12 cellular contexts compared by ENCODE assay signal in genomic region chr2:37020212-37020886, GRCh38. TPM values are rescaled to one million over a fixed set of nuclear protein-coding genes. Genes with fewer than 3 reads are reported as not detected.
DNase-seq lines count a peak whose midpoint lies in the region; ATAC-seq and TF ChIP-seq lines count a peak whose summit lies in the region.
"Had no signal": no experiment of that assay in that cellular context is flagged by ENCODE, and none has a peak within 500 bp of the region (broad histone marks: within the 10 kb centered on the region; RNA-seq: fewer than 3 reads in every experiment).

No MANE protein-coding gene starts in this region.

- no peaks in the 10 kb centered on the region for H3K27me3 ChIP-seq in BJ (ENCODE audit: control insufficient read depth, insufficient read depth, low read length)
- H3K27me3 ChIP-seq: spleen had no signal

- H3K4me3 ChIP-seq in BJ (ENCODE audit: low read depth, low read length) = no peak overlapping the region
- H3K4me3 ChIP-seq in astrocyte of the cerebellum (ENCODE audit: low read depth, low read length) = no peak overlapping the region
- no peak overlapping the region for H3K4me3 ChIP-seq in skeletal muscle cell (ENCODE audit: low read depth, low read length)
- H3K4me3 ChIP-seq: spleen had no signal

- peaks cover 64% of the 10 kb centered on the region for H3K36me3 Mint-ChIP-seq in MCF 10A (ENCODE audit: insufficient read depth, unreplicated experiment)

- intact Hi-C loops in MCF 10A (cut with micrococcal nuclease) = no loop called here

- TF ChIP-seq CTCF in BJ (IDR thresholded peaks at IDR 0.05; ENCODE audit: insufficient read depth, low read depth, low read length) = no peak
- no peak for TF ChIP-seq CTCF in astrocyte of the cerebellum (IDR thresholded peaks at IDR 0.05; ENCODE audit: low read depth, low read length, missing control alignments)
- no peak for TF ChIP-seq CTCF in MCF 10A (IDR thresholded peaks at IDR 0.05; ENCODE audit: unreplicated experiment)

- no TSS peak for BruUV-seq in MCF 10A (replicated peaks; lab: Mats Ljungman, UMichigan)

- CTCF ChIA-PET in BJ (lab: Yijun Ruan, JAX) (interaction anchor here (0.6 to 1.1 kb wide), 3 partner anchors 9 to 668 kb away, joined by 3 to 5 read pairs (median 3); no protein-coding TSS in a partner anchor), MCF 10A (lab: Yijun Ruan, JAX) (interaction anchor here (0.9 kb wide), 1 partner anchor 32 kb away, joined by 3 read pairs; no protein-coding TSS in a partner anchor)

- no peak overlapping the region for H3K4me3 Mint-ChIP-seq in MCF 10A (ENCODE audit: unreplicated experiment)
- H3K4me3 Mint-ChIP-seq: activated T-cell treated with anti-CD3 and anti-CD28 coated beads, Interleukin-2, amount 50 U/mL, for 4 hours had no signal

- in situ Hi-C loops in astrocyte of the cerebellum (cut with HindIII; ENCODE audit: low sequenced_read_pairs) = no loop called here

- POLR2A ChIA-PET in BJ (lab: Charles Lee) = no interaction called here
- POLR2A ChIA-PET in MCF 10A (lab: Yijun Ruan, JAX) = no interaction called here

- no peaks in the 10 kb centered on the region for H3K27me3 Mint-ChIP-seq in MCF 10A (ENCODE audit: insufficient read depth, unreplicated experiment)

- H3K27ac Mint-ChIP-seq in MCF 10A (ENCODE audit: low read depth, unreplicated experiment) = no peak overlapping the region

- peaks cover 3% of the 10 kb centered on the region for H3K36me3 ChIP-seq in BJ (ENCODE audit: control insufficient read depth, insufficient read depth, low read length)

- H3K4me1 Mint-ChIP-seq in MCF 10A (ENCODE audit: insufficient read depth, unreplicated experiment) = no peaks in the 10 kb centered on the region

- no peaks in the 10 kb centered on the region for H3K9me3 Mint-ChIP-seq in MCF 10A (ENCODE audit: unreplicated experiment)
- H3K9me3 Mint-ChIP-seq: activated T-cell treated with anti-CD3 and anti-CD28 coated beads, Interleukin-2, amount 50 U/mL, for 4 hours had no signal

- no peak for ATAC-seq in GM21515 (IDR thresholded peaks at IDR 0.05; ENCODE audit: unreplicated experiment)
- ATAC-seq: activated T-cell treated with anti-CD3 and anti-CD28 coated beads, Interleukin-2, amount 50 U/mL, for 4 hours had no signal

- peak; percentile 43 for DNase-seq in BJ (ENCODE audit: low read depth)
- DNase-seq in astrocyte of the cerebellum (ENCODE audit: low read depth) = peak; percentile 59
- DNase-seq in hepatic stellate cell (ENCODE audit: low spot score) = peak; percentile 79
- peak; percentile 22 for DNase-seq in skeletal muscle cell (ENCODE audit: low read depth)
- no peak for DNase-seq in MCF 10A (ENCODE audit: unreplicated experiment)
- DNase-seq in NCI-H69 (lab: John Stamatoyannopoulos, UW) = no peak
- DNase-seq in stimulated activated CD8-positive, alpha-beta memory T cell treated with anti-CD3 and anti-CD28 coated beads, Interleukin-4, amount 100 ng/mL, for 48 hours = no peak
- DNase-seq: activated T-cell treated with anti-CD3 and anti-CD28 coated beads, Interleukin-2, amount 50 U/mL, for 4 hours; MV-4-11; spleen; stimulated activated naive CD4-positive, alpha-beta T cell had no signal

RNA-seq across cellular contexts. Expression of gene STRN, which starts 54.0 kb away (rescaled TPM):
- polyA plus RNA-seq in BJ (2011; rRNA removed) = 8.5 and 18.0 TPM in 2 replicates
- polyA minus RNA-seq in BJ (2011; rRNA and poly(A)+ RNA removed) = 15.4 and 16.5 TPM in 2 replicates
- 24.9 and 25.3 TPM in 2 replicates for total RNA-seq in MCF 10A (2022)

Comparison
In these comparisons a context has a peak if more than half of its experiments do, and no peak if none do; other contexts are left out.
1. DNase-seq: peak in BJ (single experiment), astrocyte of the cerebellum (single experiment), hepatic stellate cell (single experiment) and skeletal muscle cell (single experiment); none in MCF 10A (single experiment), NCI-H69 (single experiment) and stimulated activated CD8-positive, alpha-beta memory T cell treated with anti-CD3 and anti-CD28 coated beads, Interleukin-4, amount 100 ng/mL, for 48 hours (single experiment).